ENCODE assay signal across 28 cellular contexts in the genomic region with DNA sequence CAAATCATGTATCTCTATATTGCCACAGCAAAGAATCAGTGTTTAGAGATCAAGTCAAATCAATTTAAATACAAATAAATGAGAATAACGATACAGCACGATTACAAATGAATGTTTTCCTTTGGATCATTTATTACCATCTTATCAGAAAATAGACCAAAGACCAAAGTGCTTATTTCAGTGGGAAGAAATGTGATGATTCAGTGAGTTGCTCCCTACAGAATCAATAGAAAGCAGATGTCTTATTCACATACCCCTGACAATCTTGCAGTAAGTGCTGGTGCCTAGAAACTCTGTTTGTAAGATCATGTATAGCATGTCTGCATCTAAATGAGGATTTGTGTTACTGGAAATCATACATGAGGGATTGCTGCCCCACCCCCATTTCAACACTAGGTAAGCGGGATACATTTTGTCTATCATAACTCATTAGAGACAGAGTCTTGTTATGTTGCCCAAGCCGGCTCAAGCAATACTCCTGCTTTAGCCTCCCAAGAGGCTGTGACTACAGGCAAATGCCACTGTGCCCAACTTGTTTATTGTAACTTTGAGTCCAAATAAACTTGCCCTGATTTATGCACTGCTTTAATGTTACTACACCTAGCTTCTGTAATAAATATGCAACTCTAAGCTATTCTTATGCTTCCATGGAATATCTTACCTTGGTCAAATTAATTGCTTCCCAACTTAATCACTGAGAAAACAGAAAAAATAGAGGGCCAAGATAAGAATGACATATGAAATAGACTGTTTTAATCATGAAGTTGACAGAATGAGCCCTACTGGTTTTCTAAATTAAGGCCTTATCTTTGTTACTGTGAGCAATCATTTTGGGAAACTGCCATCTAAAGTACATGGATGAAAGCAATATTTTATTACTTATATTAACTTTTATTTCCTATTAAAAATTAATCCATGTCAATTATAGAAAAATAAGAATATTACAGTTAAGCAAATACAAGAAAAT.
DNase-seq lines count a peak whose midpoint lies in the region; ATAC-seq and TF ChIP-seq lines count a peak whose summit lies in the region.
"Had no signal": no experiment of that assay in that cellular context is flagged by ENCODE, and none has a peak within 500 bp of the region (broad histone marks: within the 10 kb centered on the region; RNA-seq: fewer than 3 reads in every experiment).

No MANE protein-coding gene starts in this region.

- H3K9me3 Mint-ChIP-seq in nephron, result no peaks in the 10 kb centered on the region
- H3K9me3 Mint-ChIP-seq: activated CD8-positive, alpha-beta T cell treated with anti-CD3 and anti-CD28 coated beads for 36 hours; activated naive CD4-positive, alpha-beta T cell treated with anti-CD3 and anti-CD28 coated beads, Interleukin-2, amount 10 ng/mL, durations not matched to agents 7 days and 5 days; naive B cell had no signal

- H3K4me3 ChIP-seq in AG04449 (ENCODE audit: low read depth, low read length) (no peak overlapping the region), body of pancreas (no peak overlapping the region)
- H3K4me3 ChIP-seq: cardiac muscle cell, GM12878, Peyer's patch, skin epidermis, upper lobe of right lung had no signal

- peak overlapping the region; percentile 24 to 58 (median 45) for H3K27ac Mint-ChIP-seq in nephron
- H3K27ac Mint-ChIP-seq: activated CD4-positive, alpha-beta T cell treated with anti-CD3 and anti-CD28 coated beads for 36 hours; activated CD8-positive, alpha-beta T cell treated with anti-CD3 and anti-CD28 coated beads for 36 hours; activated naive CD4-positive, alpha-beta T cell treated with anti-CD3 and anti-CD28 coated beads, Interleukin-2, amount 10 ng/mL, durations not matched to agents 7 days and 5 days had no signal

- peaks cover 16% of the 10 kb centered on the region for H3K4me1 ChIP-seq in body of pancreas
- H3K4me1 ChIP-seq: Peyer's patch, upper lobe of right lung had no signal

- no peak overlapping the region for H3K4me3 Mint-ChIP-seq in nephron
- H3K4me3 Mint-ChIP-seq: activated CD4-positive, alpha-beta T cell treated with anti-CD3 and anti-CD28 coated beads for 36 hours; activated CD8-positive, alpha-beta T cell treated with anti-CD3 and anti-CD28 coated beads for 36 hours; activated naive CD4-positive, alpha-beta T cell treated with anti-CD3 and anti-CD28 coated beads, Interleukin-2, amount 10 ng/mL, durations not matched to agents 7 days and 5 days; naive B cell had no signal

- no peaks in the 10 kb centered on the region for H3K36me3 Mint-ChIP-seq in nephron (ENCODE audit: low read depth)
- H3K36me3 Mint-ChIP-seq: activated naive CD4-positive, alpha-beta T cell treated with anti-CD3 and anti-CD28 coated beads, Interleukin-2, amount 10 ng/mL, durations not matched to agents 7 days and 5 days; naive B cell had no signal

- CTCF ChIA-PET in AG04449 (lab: Yijun Ruan, JAX), result interaction anchor here (1.3 kb wide), 1 partner anchor 11 kb away, joined by 3 read pairs; no protein-coding TSS in a partner anchor

- H3K27me3 Mint-ChIP-seq in nephron (ENCODE audit: low read depth), result no peaks in the 10 kb centered on the region
- H3K27me3 Mint-ChIP-seq: naive B cell had no signal

- no peaks in the 10 kb centered on the region for H3K27me3 ChIP-seq in body of pancreas
- H3K27me3 ChIP-seq: cardiac muscle cell, Peyer's patch, upper lobe of right lung had no signal

- DNase-seq in AG04449 (ENCODE audit: low read depth, low spot score) (peak; percentile 24), HS-5 (ENCODE audit: low read depth) (peak; percentile 19), body of pancreas (peak in 1 of 4 donors; percentile 10), pons (ENCODE audit: low spot score) (no peak), GDM1 (lab: John Stamatoyannopoulos, UW) (no peak)
- DNase-seq: 8988T; activated CD4-positive, alpha-beta T cell treated with anti-CD3 and anti-CD28 coated beads for 36 hours; activated CD8-positive, alpha-beta T cell treated with anti-CD3 and anti-CD28 coated beads for 36 hours; activated naive CD4-positive, alpha-beta T cell treated with anti-CD3 and anti-CD28 coated beads, Interleukin-2, amount 10 ng/mL, durations not matched to agents 7 days and 5 days; effector CD8-positive, alpha-beta T cell; kidney glomerular epithelial cell; midbrain; naive B cell; NCI-H1436 treated with DMSO at 0.1 percent for 48 hours; nucleus accumbens; Peyer's patch; SHP77 treated with DMSO at 0.1 percent for 48 hours; stimulated activated CD4-positive, alpha-beta T cell treated with anti-CD3 and anti-CD28 coated beads, Interleukin-1b, Interleukin-23, amount 100 ng/mL, for 48 hours; stimulated activated naive CD4-positive, alpha-beta T cell treated with Interleukin-2 at 50 U/mL for 16 hours; SW 1271; T-helper 9 cell; upper lobe of right lung had no signal

- H3K36me3 ChIP-seq in body of pancreas (replicated peaks in 1 of 2; ENCODE audit: insufficient read depth in 1 of 2, low read depth in 2 of 2), result no peaks in the 10 kb centered on the region
- H3K36me3 ChIP-seq: cardiac muscle cell, Peyer's patch, upper lobe of right lung had no signal

- peaks cover 8% of the 10 kb centered on the region for H3K4me1 Mint-ChIP-seq in nephron
- H3K4me1 Mint-ChIP-seq: activated CD4-positive, alpha-beta T cell treated with anti-CD3 and anti-CD28 coated beads for 36 hours; activated naive CD4-positive, alpha-beta T cell treated with anti-CD3 and anti-CD28 coated beads, Interleukin-2, amount 10 ng/mL, durations not matched to agents 7 days and 5 days; naive B cell had no signal

- H3K9me3 ChIP-seq in body of pancreas, result no peaks in the 10 kb centered on the region
- H3K9me3 ChIP-seq: Peyer's patch, upper lobe of right lung had no signal

- no peak for TF ChIP-seq POLR2A in body of pancreas (IDR thresholded peaks at IDR 0.05)

- POLR2A ChIA-PET in AG04449 (lab: Yijun Ruan, JAX), result no interaction called here

- no peak for TF ChIP-seq CTCF in AG04449 (IDR thresholded peaks at IDR 0.05; ENCODE audit: insufficient read depth, low read length, missing control alignments)
- no peak for TF ChIP-seq CTCF in body of pancreas (IDR thresholded peaks at IDR 0.05)
- TF ChIP-seq CTCF in nephron (IDR thresholded peaks at IDR 0.05; ENCODE audit: unreplicated experiment in 3 of 3), result no peak

- H3K27ac ChIP-seq in body of pancreas, result peak overlapping the region in 1 of 4 donors; percentile 22
- H3K27ac ChIP-seq: cardiac muscle cell, skin epidermis, upper lobe of right lung had no signal

- ATAC-seq in body of pancreas (peak; percentile 58), GM21723 (IDR thresholded peaks at IDR 0.05; ENCODE audit: unreplicated experiment) (no peak)
- no peak for ATAC-seq in activated CD4-positive, CD25-positive, alpha-beta regulatory T cell treated with anti-CD3 and anti-CD28 coated beads, Interleukin-2, amount 50 U/mL, for 24 hours
- ATAC-seq: activated CD4-positive, alpha-beta T cell treated with anti-CD3 and anti-CD28 coated beads for 36 hours; activated CD8-positive, alpha-beta T cell treated with anti-CD3 and anti-CD28 coated beads for 36 hours; upper lobe of right lung had no signal

- 25 to 30% methylated on average over 4 of the region's 4 CpGs for WGBS in body of pancreas, 2 donors

- intact Hi-C loops in body of pancreas (cut with DNase I), result no loop called here

Comparison
In these comparisons a context has a peak if more than half of its experiments do, and no peak if none do; other contexts are left out.
1. DNase-seq: peak in AG04449 (single experiment) and HS-5 (single experiment); none in pons (single experiment) and GDM1 (single experiment).